In genomic region chr17:75975187-75975586, GRCh38 we compare ENCODE assay signal across 6 cellular contexts. TPM values are rescaled to one million over a fixed set of nuclear protein-coding genes. Genes with fewer than 3 reads are reported as not detected.
"Had no signal": no experiment of that assay in that cellular context is flagged by ENCODE, and none has a peak within 500 bp of the region (broad histone marks: within the 10 kb centered on the region; RNA-seq: fewer than 3 reads in every experiment).

No MANE protein-coding gene starts in this region.

RNA-seq across cellular contexts. Expression of gene EVPL, which starts 51.9 kb away (rescaled TPM):
- total RNA-seq: activated CD4-positive, alpha-beta memory T cell treated with anti-CD3 and anti-CD28 coated beads, Interleukin-2, amount 10 ng/mL, durations not matched to agents 7 days and 5 days; cerebellum; lung microvascular endothelial cell; osteoblast; SJSA1 had no signal
- polyA plus RNA-seq: cardiac muscle cell had no signal
